ENCODE assay signal across 1 cellular context in genomic region chr1:113812661-113813135, GRCh38.
TF ChIP-seq lines count a peak whose summit lies in the region.

No MANE protein-coding gene starts in this region.

TF ChIP-seq in SK-N-SH, 30 proteins besides CTCF, POLR2A, EP300 and RAD21 (continued from another document):
- TF ChIP-seq GATA2 (CRISPR knock-in tag; IDR thresholded peaks at IDR 0.05): no peak
- no peak for TF ChIP-seq IRF3 (IDR thresholded peaks at IDR 0.05; ENCODE audit: low read depth, low read length)
- TF ChIP-seq TEAD4 (IDR thresholded peaks at IDR 0.05; ENCODE audit: borderline replicate concordance, insufficient read depth): 0 out of 2 replicates have a peak, but pooled peaks have one; percentile 5
- TF ChIP-seq TCF12 (IDR thresholded peaks at IDR 0.05): no peak
